ENCODE assay signal across 10 cellular contexts in the genomic region with DNA sequence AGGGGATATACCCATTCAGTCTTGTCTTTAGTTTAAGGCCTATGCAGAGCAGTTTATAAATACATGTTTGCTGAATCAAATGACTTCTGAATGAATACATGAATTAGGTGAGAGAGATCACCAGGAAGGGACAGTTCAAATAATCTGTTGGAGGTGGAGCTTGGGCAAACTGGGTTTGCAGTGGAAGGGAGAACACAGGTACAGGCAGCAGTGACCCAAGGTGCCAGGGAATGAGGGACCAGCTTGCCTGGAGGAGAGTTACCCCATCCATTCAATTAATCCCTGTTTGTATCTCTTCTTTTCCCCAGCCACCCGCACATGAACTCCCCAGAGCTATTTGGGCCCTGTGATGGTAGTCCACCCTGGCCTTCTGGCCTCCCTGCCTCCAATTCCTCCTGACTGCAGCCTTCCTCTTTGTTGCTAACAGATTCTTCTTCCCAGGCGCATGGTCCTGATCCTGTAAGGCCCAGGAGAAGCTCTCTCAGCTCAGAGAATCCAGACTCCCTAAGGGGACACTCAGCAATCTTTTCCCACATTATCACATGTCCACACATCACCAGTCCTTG. TPM values are rescaled to one million over a fixed set of nuclear protein-coding genes. Genes with fewer than 3 reads are reported as not detected.
DNase-seq lines count a peak whose midpoint lies in the region; ATAC-seq and TF ChIP-seq lines count a peak whose summit lies in the region.
"Had no signal": no experiment of that assay in that cellular context is flagged by ENCODE, and none has a peak within 500 bp of the region (broad histone marks: within the 10 kb centered on the region; RNA-seq: fewer than 3 reads in every experiment).

No MANE protein-coding gene starts in this region.

- no peaks in the 10 kb centered on the region for H4K20me1 ChIP-seq in H9 (ENCODE audit: control insufficient read depth, insufficient read depth, insufficient read length)

- no peak overlapping the region for H2AK5ac ChIP-seq in H9 (ENCODE audit: insufficient read length, low read length)

- H3K4me3 Mint-ChIP-seq in T-helper 1 cell treated with Interleukin-12 subunit alpha and Interleukin-12 subunit beta and Interleukin-4 antibody, amounts not matched to agents 30 μg/mL and 1 μg/mL, for 36 hours: peak overlapping the region; percentile 93
- H3K4me3 Mint-ChIP-seq in H9 (peak overlapping the region; percentile 27 to 45; a peak in 3 of 5 replicates), nephron (peak overlapping the region; percentile 82 to 86 (median 83))
- peak overlapping the region; percentile 89 for H3K4me3 Mint-ChIP-seq in activated naive CD8-positive, alpha-beta T cell treated with anti-CD3 and anti-CD28 coated beads, Interleukin-2, amount 50 U/mL, for 24 hours

- no peaks in the 10 kb centered on the region; the same call in 1 of the 2 replicates for H3K27me3 ChIP-seq in H9 (ENCODE audit: insufficient read depth, low read length)
- H3K27me3 ChIP-seq in aorta (ENCODE audit: control insufficient read depth in 1 of 2, insufficient read depth in 2 of 2, low read length in 1 of 2): no peaks in the 10 kb centered on the region
- H3K27me3 ChIP-seq: SJCRH30 had no signal

- H3K23me2 ChIP-seq in H9 (ENCODE audit: insufficient read length, low read depth, low read length, poor library complexity, severe bottlenecking): peaks cover 16% of the 10 kb centered on the region

- H3K9ac ChIP-seq in H9 (ENCODE audit: extremely low read depth, insufficient read length, low read length): no peak overlapping the region

- H3K23ac ChIP-seq in H9 (ENCODE audit: insufficient read length, low read depth, low read length): no peak overlapping the region

- H2BK15ac ChIP-seq in H9 (ENCODE audit: low read depth, low read length): no peak overlapping the region

- no peak overlapping the region for H3K4me2 ChIP-seq in H9 (ENCODE audit: insufficient read depth, insufficient read length, low read length)

- H3T11ph ChIP-seq in H9 (ENCODE audit: low read length): no peak overlapping the region

- H3K36me3 ChIP-seq in aorta (ENCODE audit: control insufficient read depth in 1 of 2, insufficient read depth in 2 of 2, low read length in 1 of 2): no peaks in the 10 kb centered on the region
- H3K36me3 ChIP-seq: SJCRH30 had no signal

- no peak overlapping the region for H2AFZ ChIP-seq in H9 (ENCODE audit: low read length)

- H3K4me1 Mint-ChIP-seq in T-helper 1 cell treated with Interleukin-12 subunit alpha and Interleukin-12 subunit beta and Interleukin-4 antibody, amounts not matched to agents 30 μg/mL and 1 μg/mL, for 36 hours (ENCODE audit: low read depth): peaks cover 61% of the 10 kb centered on the region
- H3K4me1 Mint-ChIP-seq in H9: peaks cover 15 to 27% of the 10 kb centered on the region in 2 experiments
- peaks cover 71% of the 10 kb centered on the region for H3K4me1 Mint-ChIP-seq in activated naive CD8-positive, alpha-beta T cell treated with anti-CD3 and anti-CD28 coated beads, Interleukin-2, amount 50 U/mL, for 24 hours
- H3K4me1 Mint-ChIP-seq in nephron: peaks cover 17% of the 10 kb centered on the region

- H3K4me3 ChIP-seq in aorta (ENCODE audit: low read length in 2 of 2): no peak overlapping the region

- peak overlapping the region; percentile 80 for H3K27ac Mint-ChIP-seq in T-helper 1 cell treated with Interleukin-12 subunit alpha and Interleukin-12 subunit beta and Interleukin-4 antibody, amounts not matched to agents 30 μg/mL and 1 μg/mL, for 36 hours
- H3K27ac Mint-ChIP-seq in H9: no peak overlapping the region
- H3K27ac Mint-ChIP-seq in activated naive CD8-positive, alpha-beta T cell treated with anti-CD3 and anti-CD28 coated beads, Interleukin-2, amount 50 U/mL, for 24 hours: no peak overlapping the region
- H3K27ac Mint-ChIP-seq in nephron: peak overlapping the region; percentile 19 to 77 (median 60)

- H3K56ac ChIP-seq in H9 (ENCODE audit: insufficient read length, low read depth, low read length): no peak overlapping the region

- H4K8ac ChIP-seq in H9 (replicated peaks; ENCODE audit: insufficient read length, low read depth, low read length): no peak overlapping the region

- H2BK20ac ChIP-seq in H9 (ENCODE audit: low read depth, low read length, poor library complexity, severe bottlenecking): no peak overlapping the region

- ATAC-seq in activated naive CD8-positive, alpha-beta T cell treated with anti-CD3 and anti-CD28 coated beads, Interleukin-2, amount 50 U/mL, for 24 hours: no peak
- no peak for ATAC-seq in aorta (ENCODE audit: low FRiP score)
- ATAC-seq in activated CD4-positive, CD25-positive, alpha-beta regulatory T cell treated with anti-CD3 and anti-CD28 coated beads, Interleukin-2, amount 50 U/mL, for 24 hours: no peak

- H3K9me3 ChIP-seq in H9 (ENCODE audit: control insufficient read depth, low read depth, low read length) (no peaks in the 10 kb centered on the region), aorta (ENCODE audit: control insufficient read depth, low read length) (no peaks in the 10 kb centered on the region)

- no peak overlapping the region for H3K27ac ChIP-seq in H9 (ENCODE audit: insufficient read length, low read depth, low read length)
- H3K27ac ChIP-seq in aorta (ENCODE audit: low read depth in 1 of 2, low read length in 2 of 2): no peak overlapping the region
- H3K27ac ChIP-seq: SJCRH30 had no signal

- intact Hi-C loops in aorta (cut with DNase I): loop anchor here in 1 of 2 donors (5.0 kb wide), 1 partner anchor 62 kb away; no protein-coding TSS in a partner anchor

- no peaks in the 10 kb centered on the region for H3K79me1 ChIP-seq in H9 (ENCODE audit: insufficient read depth, low read depth, low read length, poor library complexity, severe bottlenecking)

- H3K9me3 Mint-ChIP-seq in T-helper 1 cell treated with Interleukin-12 subunit alpha and Interleukin-12 subunit beta and Interleukin-4 antibody, amounts not matched to agents 30 μg/mL and 1 μg/mL, for 36 hours: peaks cover 12% of the 10 kb centered on the region
- H3K9me3 Mint-ChIP-seq in H9 (peaks cover 4 to 7% of the 10 kb centered on the region in 2 experiments), nephron (peaks cover 7% of the 10 kb centered on the region)
- H3K9me3 Mint-ChIP-seq in activated naive CD8-positive, alpha-beta T cell treated with anti-CD3 and anti-CD28 coated beads, Interleukin-2, amount 50 U/mL, for 24 hours: peaks cover 5% of the 10 kb centered on the region

- no peak overlapping the region for H3K14ac ChIP-seq in H9 (ENCODE audit: insufficient read depth, low read length)

- H3K79me2 ChIP-seq in H9 (ENCODE audit: insufficient read depth, low read length): peaks cover 2% of the 10 kb centered on the region; the same call in 1 of the 2 replicates

- no peaks in the 10 kb centered on the region for H3K27me3 Mint-ChIP-seq in T-helper 1 cell treated with Interleukin-12 subunit alpha and Interleukin-12 subunit beta and Interleukin-4 antibody, amounts not matched to agents 30 μg/mL and 1 μg/mL, for 36 hours (ENCODE audit: low read depth)
- peaks cover 23% of the 10 kb centered on the region for H3K27me3 Mint-ChIP-seq in H9 (ENCODE audit: low read depth)
- peaks cover 9% of the 10 kb centered on the region for H3K27me3 Mint-ChIP-seq in activated naive CD8-positive, alpha-beta T cell treated with anti-CD3 and anti-CD28 coated beads, Interleukin-2, amount 50 U/mL, for 24 hours
- peaks cover 16% of the 10 kb centered on the region for H3K27me3 Mint-ChIP-seq in nephron (ENCODE audit: low read depth)

- DNase-seq in T-helper 1 cell (no peak), H9 (no peak), cerebellar cortex (ENCODE audit: low spot score) (no peak), aorta (no peak)
- DNase-seq in activated naive CD8-positive, alpha-beta T cell treated with anti-CD3 and anti-CD28 coated beads, Interleukin-2, amount 50 U/mL, for 24 hours: no peak
- DNase-seq: NCI-H2107 had no signal

- H4K91ac ChIP-seq in H9 (ENCODE audit: insufficient read length, low read depth, low read length): no peak overlapping the region

- no CpG with 5 or more reads among the region's 2 CpGs for WGBS in H9 (ENCODE audit: extremely low coverage, insufficient read length, low lambda C conversion rate)
- 94 to 100% methylated on average over 2 of the region's 2 CpGs for WGBS in aorta, 2 donors

- TF ChIP-seq CTCF in H9 (conservative IDR thresholded peaks at IDR 0.05) (no peak), nephron (IDR thresholded peaks at IDR 0.05; ENCODE audit: unreplicated experiment in 3 of 3) (no peak)

- no peak overlapping the region for H2BK5ac ChIP-seq in H9 (ENCODE audit: insufficient read length, low read length)

- no peak overlapping the region for H3K18ac ChIP-seq in H9 (ENCODE audit: insufficient read length, low read depth, low read length)

- peaks cover 46% of the 10 kb centered on the region for H3K36me3 Mint-ChIP-seq in T-helper 1 cell treated with Interleukin-12 subunit alpha and Interleukin-12 subunit beta and Interleukin-4 antibody, amounts not matched to agents 30 μg/mL and 1 μg/mL, for 36 hours (ENCODE audit: low read depth)
- H3K36me3 Mint-ChIP-seq in H9 (ENCODE audit: insufficient read depth in 1 of 3, low read depth in 3 of 3) (peaks cover 4 to 6% (median 4%) of the 10 kb centered on the region in 3 experiments; a peak in 6 of 7 replicates), nephron (ENCODE audit: low read depth) (peaks cover 11% of the 10 kb centered on the region)
- H3K36me3 Mint-ChIP-seq in activated naive CD8-positive, alpha-beta T cell treated with anti-CD3 and anti-CD28 coated beads, Interleukin-2, amount 50 U/mL, for 24 hours (ENCODE audit: low read depth): peaks cover 43% of the 10 kb centered on the region

- H4K5ac ChIP-seq in H9 (ENCODE audit: insufficient read length, low read depth, low read length): no peak overlapping the region

- no peaks in the 10 kb centered on the region; the same call in 1 of the 2 replicates for H3K4me1 ChIP-seq in H9 (ENCODE audit: insufficient read depth, low read length)
- H3K4me1 ChIP-seq in aorta (ENCODE audit: control insufficient read depth in 1 of 2, insufficient read depth in 2 of 2, low read length in 2 of 2): peaks cover 0 to 2% of the 10 kb centered on the region in 2 donors

- no peak overlapping the region for H2BK120ac ChIP-seq in H9 (ENCODE audit: low read depth, low read length, poor library complexity, severe bottlenecking)

- no peak overlapping the region for H3K4ac ChIP-seq in H9 (ENCODE audit: low read depth, low read length)

- no peak overlapping the region for H2BK12ac ChIP-seq in H9 (ENCODE audit: insufficient read length, low read depth, low read length)

RNA-seq across cellular contexts. Expression of a gene that starts 1.8 kb away (rescaled TPM):
- total RNA-seq in H9 (2021) (4.3 and 4.9 TPM in 2 replicates), aorta (10 to 100 TPM; 28.6 to 30.7 TPM)
- 10 to 100 TPM; 32.4 to 45.4 TPM for polyA plus RNA-seq in aorta

Comparison
In these comparisons a context has a peak if more than half of its experiments do, and no peak if none do; other contexts are left out.
1. H3K27ac Mint-ChIP-seq: peak in T-helper 1 cell treated with Interleukin-12 subunit alpha and Interleukin-12 subunit beta and Interleukin-4 antibody, amounts not matched to agents 30 μg/mL and 1 μg/mL, for 36 hours (single experiment) and nephron (3 of 3); none in H9 (0 of 3) and activated naive CD8-positive, alpha-beta T cell treated with anti-CD3 and anti-CD28 coated beads, Interleukin-2, amount 50 U/mL, for 24 hours (single experiment).
2. H3K4me3 Mint-ChIP-seq: peak in every context shown above with its lines; median percentile 93 in T-helper 1 cell treated with Interleukin-12 subunit alpha and Interleukin-12 subunit beta and Interleukin-4 antibody, amounts not matched to agents 30 μg/mL and 1 μg/mL, for 36 hours; 89 in activated naive CD8-positive, alpha-beta T cell treated with anti-CD3 and anti-CD28 coated beads, Interleukin-2, amount 50 U/mL, for 24 hours; 83 in nephron; 36 in H9.